21 cellular contexts compared by ENCODE assay signal in genomic region chr14:66634876-66635275, GRCh38.
DNase-seq lines count a peak whose midpoint lies in the region; ATAC-seq, FAIRE-seq and TF ChIP-seq lines count a peak whose summit lies in the region.
"Had no signal": no experiment of that assay in that cellular context is flagged by ENCODE, and none has a peak within 500 bp of the region (broad histone marks: within the 10 kb centered on the region; RNA-seq: fewer than 3 reads in every experiment).

No MANE protein-coding gene starts in this region.

- no peaks in the 10 kb centered on the region for H3K27me3 Mint-ChIP-seq in nephron progenitor cell (ENCODE audit: low read depth, poor library complexity)
- H3K27me3 Mint-ChIP-seq: activated CD4-positive, alpha-beta T cell treated with anti-CD3 and anti-CD28 coated beads, Interleukin-2, amount 10 ng/mL, durations not matched to agents 24 days and 14 days; effector memory CD8-positive, alpha-beta T cell had no signal

- no peaks in the 10 kb centered on the region for H3K36me3 Mint-ChIP-seq in nephron progenitor cell (ENCODE audit: low read depth)

- no peaks in the 10 kb centered on the region for H3K9me1 ChIP-seq in keratinocyte (ENCODE audit: control insufficient read depth, extremely low read depth, insufficient read depth, low read length)

- no peak for TF ChIP-seq CTCF in keratinocyte (optimal IDR thresholded peaks at IDR 0.05 in 1 of 3, IDR thresholded peaks at IDR 0.05 in 1 of 3, conservative IDR thresholded peaks at IDR 0.05 in 1 of 3; ENCODE audit: extremely low read depth in 1 of 3, insufficient read depth in 2 of 3, low read length in 3 of 3)
- TF ChIP-seq CTCF in nephron progenitor cell (IDR thresholded peaks at IDR 0.05), result no peak
- no peak for TF ChIP-seq CTCF in omental fat pad (IDR thresholded peaks at IDR 0.05)

- peak overlapping the region; percentile 9 for H3K27ac Mint-ChIP-seq in nephron progenitor cell
- H3K27ac Mint-ChIP-seq: activated CD4-positive, alpha-beta T cell treated with anti-CD3 and anti-CD28 coated beads, Interleukin-2, amount 10 ng/mL, durations not matched to agents 24 days and 14 days; CD14-positive monocyte; effector memory CD8-positive, alpha-beta T cell; GM23338; T-helper 2 cell treated with Interferon-gamma antibody and Interleukin-4, amounts not matched to agents 5 μg/mL and 100 μg/mL, for 36 hours had no signal

- H3K27me3 ChIP-seq in keratinocyte (ENCODE audit: control insufficient read depth, extremely low read depth, insufficient read depth, low read length), result no peaks in the 10 kb centered on the region
- H3K27me3 ChIP-seq: foreskin keratinocyte, sigmoid colon, testis had no signal

- H3K9ac ChIP-seq in keratinocyte (ENCODE audit: control insufficient read depth, extremely low read depth, insufficient read depth, low read length), result no peak overlapping the region

- no peak overlapping the region for H3K27ac ChIP-seq in keratinocyte (ENCODE audit: control insufficient read depth, insufficient read depth, low read length)
- H3K27ac ChIP-seq: foreskin keratinocyte, sigmoid colon, testis had no signal

- dilution Hi-C loops in keratinocyte (cut with MboI; ENCODE audit: extremely low pct_ligation_motif_present, low sequenced_read_pairs), result no loop called here

- FAIRE-seq in GM12891 (lab: Jason Lieb, UNC) (peak; percentile 48), keratinocyte (lab: Jason Lieb, UNC) (peak; percentile 13)

- H3K36me3 ChIP-seq in keratinocyte (ENCODE audit: control insufficient read depth in 2 of 2, extremely low read depth in 1 of 2, insufficient read depth in 2 of 2, low read length in 2 of 2), result no peaks in the 10 kb centered on the region
- H3K36me3 ChIP-seq: sigmoid colon had no signal

- H2AFZ ChIP-seq in keratinocyte (ENCODE audit: control insufficient read depth, low read length), result no peak overlapping the region
- H2AFZ ChIP-seq: GM23338 had no signal

- H4K20me1 ChIP-seq in keratinocyte (ENCODE audit: control insufficient read depth, extremely low read depth, insufficient read depth, low read length), result no peaks in the 10 kb centered on the region

- H3K4me1 ChIP-seq in keratinocyte (ENCODE audit: control insufficient read depth, extremely low read depth, insufficient read depth, low read length), result peaks cover 9% of the 10 kb centered on the region
- H3K4me1 ChIP-seq: testis had no signal

- no peak overlapping the region for H3K4me2 ChIP-seq in keratinocyte (ENCODE audit: control insufficient read depth, extremely low read depth, insufficient read depth, low read depth, low read length)
- H3K4me2 ChIP-seq: GM23338 had no signal

- no peaks in the 10 kb centered on the region for H3K9me3 ChIP-seq in keratinocyte (ENCODE audit: control insufficient read depth, low read depth, low read length)
- H3K9me3 ChIP-seq: sigmoid colon, testis had no signal

- H3K4me3 ChIP-seq in keratinocyte (ENCODE audit: control insufficient read depth in 2 of 3, extremely low read depth in 1 of 3, insufficient read depth in 2 of 3, low read depth in 1 of 3, low read length in 3 of 3), result no peak overlapping the region
- H3K4me3 ChIP-seq: GM23338, lung, sigmoid colon, testis had no signal

- H3K4me1 Mint-ChIP-seq in nephron progenitor cell, result peaks cover 3% of the 10 kb centered on the region
- H3K4me1 Mint-ChIP-seq: CD14-positive monocyte had no signal

- no peak for ATAC-seq in omental fat pad (ENCODE audit: low FRiP score)
- no peak for ATAC-seq in GM19328 (IDR thresholded peaks at IDR 0.05; ENCODE audit: unreplicated experiment)
- ATAC-seq: effector memory CD8-positive, alpha-beta T cell; foreskin keratinocyte; GM23338 had no signal

- H3K9me3 Mint-ChIP-seq in nephron progenitor cell, result no peaks in the 10 kb centered on the region
- H3K9me3 Mint-ChIP-seq: activated CD4-positive, alpha-beta T cell treated with anti-CD3 and anti-CD28 coated beads, Interleukin-2, amount 10 ng/mL, durations not matched to agents 24 days and 14 days; effector memory CD8-positive, alpha-beta T cell; GM23338; T-helper 2 cell treated with Interferon-gamma antibody and Interleukin-4, amounts not matched to agents 5 μg/mL and 100 μg/mL, for 36 hours had no signal

- peaks cover 26% of the 10 kb centered on the region for H3K79me2 ChIP-seq in keratinocyte (ENCODE audit: control insufficient read depth, insufficient read depth, low read length)

- no peak overlapping the region for H3K4me3 Mint-ChIP-seq in nephron progenitor cell
- H3K4me3 Mint-ChIP-seq: activated CD4-positive, alpha-beta T cell treated with anti-CD3 and anti-CD28 coated beads, Interleukin-2, amount 10 ng/mL, durations not matched to agents 24 days and 14 days; CD14-positive monocyte; effector memory CD8-positive, alpha-beta T cell; GM23338; T-helper 2 cell treated with Interferon-gamma antibody and Interleukin-4, amounts not matched to agents 5 μg/mL and 100 μg/mL, for 36 hours had no signal

- DNase-seq in GM12891 (ENCODE audit: insufficient read length, low spot score), result no peak
- DNase-seq in RPMI7951 (ENCODE audit: low read depth), result peak; percentile 11
- no peak for DNase-seq in keratinocyte (ENCODE audit: low read depth, low spot score)
- no peak for DNase-seq in nephron progenitor cell
- no peak for DNase-seq in SKM-1 (lab: John Stamatoyannopoulos, UW; ENCODE audit: unreplicated experiment)
- DNase-seq in omental fat pad (ENCODE audit: low spot score), result no peak
- DNase-seq: activated CD4-positive, alpha-beta T cell treated with anti-CD3 and anti-CD28 coated beads, Interleukin-2, amount 10 ng/mL, durations not matched to agents 24 days and 14 days; activated naive CD4-positive, alpha-beta T cell treated with Interleukin-2 at 50 U/mL for 16 hours; cortex of kidney; effector memory CD8-positive, alpha-beta T cell; foreskin keratinocyte; hippocampal formation; NCI-H446 treated with DMSO at 0.1 percent for 48 hours; sigmoid colon; stimulated activated naive CD4-positive, alpha-beta T cell; testis had no signal

- TF ChIP-seq POLR2A in GM12891 (IDR thresholded peaks at IDR 0.05; ENCODE audit: low read depth, low read length), result no peak

TF ChIP-seq in GM12891, 5 proteins besides CTCF, POLR2A, EP300 and RAD21:
- TF ChIP-seq TAF1 (IDR thresholded peaks at IDR 0.05; ENCODE audit: low read depth, low read length) (no peak), POLR2AphosphoS5 (IDR thresholded peaks at IDR 0.05; ENCODE audit: low read depth, low read length) (no peak), PAX5 (IDR thresholded peaks at IDR 0.05; ENCODE audit: insufficient read depth, low read length, severe bottlenecking) (no peak), POU2F2 (IDR thresholded peaks at IDR 0.05; ENCODE audit: low read depth, low read length) (no peak), SPI1 (IDR thresholded peaks at IDR 0.05; ENCODE audit: low read depth, low read length) (no peak)
TF ChIP-seq in GM12891: peak in this region for 0.
